Comparison of ENCODE assay signal across 1 cellular context in genomic region chr7:158422551-158423189, GRCh38.
TF ChIP-seq lines count a peak whose summit lies in the region.

No MANE protein-coding gene starts in this region.

TF ChIP-seq in K562, 482 proteins besides CTCF, POLR2A, EP300 and RAD21 (continues in another document):
- TF ChIP-seq CBFA2T3 (IDR thresholded peaks at IDR 0.05) = peak; percentile 75
- no peak for TF ChIP-seq ZBTB1 (CRISPR knock-in tag; IDR thresholded peaks at IDR 0.05; ENCODE audit: borderline replicate concordance, low read depth)
- TF ChIP-seq, protein P1, sequence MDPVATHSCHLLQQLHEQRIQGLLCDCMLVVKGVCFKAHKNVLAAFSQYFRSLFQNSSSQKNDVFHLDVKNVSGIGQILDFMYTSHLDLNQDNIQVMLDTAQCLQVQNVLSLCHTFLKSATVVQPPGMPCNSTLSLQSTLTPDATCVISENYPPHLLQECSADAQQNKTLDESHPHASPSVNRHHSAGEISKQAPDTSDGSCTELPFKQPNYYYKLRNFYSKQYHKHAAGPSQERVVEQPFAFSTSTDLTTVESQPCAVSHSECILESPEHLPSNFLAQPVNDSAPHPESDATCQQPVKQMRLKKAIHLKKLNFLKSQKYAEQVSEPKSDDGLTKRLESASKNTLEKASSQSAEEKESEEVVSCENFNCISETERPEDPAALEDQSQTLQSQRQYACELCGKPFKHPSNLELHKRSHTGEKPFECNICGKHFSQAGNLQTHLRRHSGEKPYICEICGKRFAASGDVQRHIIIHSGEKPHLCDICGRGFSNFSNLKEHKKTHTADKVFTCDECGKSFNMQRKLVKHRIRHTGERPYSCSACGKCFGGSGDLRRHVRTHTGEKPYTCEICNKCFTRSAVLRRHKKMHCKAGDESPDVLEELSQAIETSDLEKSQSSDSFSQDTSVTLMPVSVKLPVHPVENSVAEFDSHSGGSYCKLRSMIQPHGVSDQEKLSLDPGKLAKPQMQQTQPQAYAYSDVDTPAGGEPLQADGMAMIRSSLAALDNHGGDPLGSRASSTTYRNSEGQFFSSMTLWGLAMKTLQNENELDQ (CRISPR knock-in tag; IDR thresholded peaks at IDR 0.05; ENCODE audit: borderline replicate concordance) = no peak
- no peak for TF ChIP-seq DIDO1 (tag; IDR thresholded peaks at IDR 0.05; ENCODE audit: low read depth)
- no peak for TF ChIP-seq ZNF696 (CRISPR knock-in tag; conservative IDR thresholded peaks at IDR 0.05)
- no peak for TF ChIP-seq ZNF639 (CRISPR knock-in tag; conservative IDR thresholded peaks at IDR 0.05 in 1 of 2, IDR thresholded peaks at IDR 0.05 in 1 of 2)
- TF ChIP-seq MEF2A (IDR thresholded peaks at IDR 0.05; ENCODE audit: control insufficient read depth, low read depth, low read length) = no peak
- TF ChIP-seq L3MBTL2 (IDR thresholded peaks at IDR 0.05) = peak; percentile 29; the same call in 1 of the 2 replicates
- no peak for TF ChIP-seq SMAD4 (CRISPR knock-in tag; conservative IDR thresholded peaks at IDR 0.05)
- TF ChIP-seq, protein P2, sequence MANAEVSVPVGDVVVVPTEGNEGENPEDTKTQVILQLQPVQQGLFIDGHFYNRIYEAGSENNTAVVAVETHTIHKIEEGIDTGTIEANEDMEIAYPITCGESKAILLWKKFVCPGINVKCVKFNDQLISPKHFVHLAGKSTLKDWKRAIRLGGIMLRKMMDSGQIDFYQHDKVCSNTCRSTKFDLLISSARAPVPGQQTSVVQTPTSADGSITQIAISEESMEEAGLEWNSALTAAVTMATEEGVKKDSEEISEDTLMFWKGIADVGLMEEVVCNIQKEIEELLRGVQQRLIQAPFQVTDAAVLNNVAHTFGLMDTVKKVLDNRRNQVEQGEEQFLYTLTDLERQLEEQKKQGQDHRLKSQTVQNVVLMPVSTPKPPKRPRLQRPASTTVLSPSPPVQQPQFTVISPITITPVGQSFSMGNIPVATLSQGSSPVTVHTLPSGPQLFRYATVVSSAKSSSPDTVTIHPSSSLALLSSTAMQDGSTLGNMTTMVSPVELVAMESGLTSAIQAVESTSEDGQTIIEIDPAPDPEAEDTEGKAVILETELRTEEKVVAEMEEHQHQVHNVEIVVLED (CRISPR knock-in tag; IDR thresholded peaks at IDR 0.05) = no peak
- no peak for TF ChIP-seq GABPA (tag; conservative IDR thresholded peaks at IDR 0.05; ENCODE audit: low read depth)
- no peak for TF ChIP-seq HDAC8 (tag; IDR thresholded peaks at IDR 0.05)
- TF ChIP-seq GTF3C2 (IDR thresholded peaks at IDR 0.05; ENCODE audit: borderline replicate concordance, extremely low read depth, insufficient read length) = no peak
- peak; percentile 24; the same call in 1 of the 2 replicates for TF ChIP-seq TFAP4 (CRISPR knock-in tag; IDR thresholded peaks at IDR 0.05; ENCODE audit: borderline replicate concordance)
- no peak for TF ChIP-seq ATF1 (CRISPR knock-in tag; IDR thresholded peaks at IDR 0.05)
- TF ChIP-seq ATF1 (tag; IDR thresholded peaks at IDR 0.05) = 0 out of 2 replicates have a peak, but pooled peaks have one; percentile 21
- TF ChIP-seq TCF3 (CRISPR knock-in tag; IDR thresholded peaks at IDR 0.05) = peak; percentile 81
- TF ChIP-seq, protein P3, sequence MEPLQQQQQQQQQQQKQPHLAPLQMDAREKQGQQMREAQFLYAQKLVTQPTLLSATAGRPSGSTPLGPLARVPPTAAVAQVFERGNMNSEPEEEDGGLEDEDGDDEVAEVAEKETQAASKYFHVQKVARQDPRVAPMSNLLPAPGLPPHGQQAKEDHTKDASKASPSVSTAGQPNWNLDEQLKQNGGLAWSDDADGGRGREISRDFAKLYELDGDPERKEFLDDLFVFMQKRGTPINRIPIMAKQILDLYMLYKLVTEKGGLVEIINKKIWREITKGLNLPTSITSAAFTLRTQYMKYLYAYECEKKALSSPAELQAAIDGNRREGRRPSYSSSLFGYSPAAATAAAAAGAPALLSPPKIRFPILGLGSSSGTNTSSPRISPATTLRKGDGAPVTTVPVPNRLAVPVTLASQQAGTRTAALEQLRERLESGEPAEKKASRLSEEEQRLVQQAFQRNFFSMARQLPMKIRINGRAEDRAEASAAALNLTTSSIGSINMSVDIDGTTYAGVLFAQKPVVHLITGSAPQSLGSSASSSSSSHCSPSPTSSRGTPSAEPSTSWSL (CRISPR knock-in tag; IDR thresholded peaks at IDR 0.05; ENCODE audit: borderline replicate concordance) = no peak
- TF ChIP-seq IRF2 (CRISPR knock-in tag; IDR thresholded peaks at IDR 0.05) = no peak
- TF ChIP-seq CHD4 (IDR thresholded peaks at IDR 0.05; ENCODE audit: insufficient read depth, insufficient replicate concordance, low read depth, low read length, poor library complexity, severe bottlenecking) = no peak
- TF ChIP-seq NFE2 (IDR thresholded peaks at IDR 0.05; ENCODE audit: low read depth) = no peak; the same call in 1 of the 2 replicates
- TF ChIP-seq MCM7 (IDR thresholded peaks at IDR 0.05) = no peak
- no peak for TF ChIP-seq GTF2A2 (tag; IDR thresholded peaks at IDR 0.05)
- TF ChIP-seq TSC22D4 (tag; IDR thresholded peaks at IDR 0.05) = no peak
- TF ChIP-seq ZNF347 (CRISPR knock-in tag; IDR thresholded peaks at IDR 0.05; ENCODE audit: low read depth) = no peak
- no peak for TF ChIP-seq ZNF75A (CRISPR knock-in tag; IDR thresholded peaks at IDR 0.05)
- no peak for TF ChIP-seq SAP30 (IDR thresholded peaks at IDR 0.05; ENCODE audit: borderline replicate concordance, insufficient read depth, low read depth, low read length, poor library complexity, severe bottlenecking)
- 0 out of 4 replicates have a peak, but pooled peaks of 1 of the 2 experiments have one; percentile 25 for TF ChIP-seq FOXK2 (conservative IDR thresholded peaks at IDR 0.05 in 1 of 2, IDR thresholded peaks at IDR 0.05 in 1 of 2; ENCODE audit: low read depth in 2 of 2)
- TF ChIP-seq TAL1 (IDR thresholded peaks at IDR 0.05) = peak; percentile 80
- no peak for TF ChIP-seq GATA2 (CRISPR knock-in tag; IDR thresholded peaks at IDR 0.05)
- TF ChIP-seq CEBPG (CRISPR knock-in tag; IDR thresholded peaks at IDR 0.05) = no peak
- TF ChIP-seq CEBPG (tag; conservative IDR thresholded peaks at IDR 0.05 in 1 of 2, IDR thresholded peaks at IDR 0.05 in 1 of 2) = no peak
- no peak for TF ChIP-seq MCM3 (IDR thresholded peaks at IDR 0.05)
- TF ChIP-seq FOXK1 (CRISPR knock-in tag; IDR thresholded peaks at IDR 0.05; ENCODE audit: borderline replicate concordance) = no peak
- no peak for TF ChIP-seq ZNF584 (CRISPR knock-in tag; IDR thresholded peaks at IDR 0.05; ENCODE audit: low read depth)
- no peak for TF ChIP-seq PHF21A (IDR thresholded peaks at IDR 0.05; ENCODE audit: borderline replicate concordance, low read depth)
- TF ChIP-seq CBX5 (IDR thresholded peaks at IDR 0.05; ENCODE audit: borderline replicate concordance, low read depth) = no peak
- no peak for TF ChIP-seq HINFP (tag; conservative IDR thresholded peaks at IDR 0.05; ENCODE audit: low read depth)
- TF ChIP-seq PREB (CRISPR knock-in tag; IDR thresholded peaks at IDR 0.05) = no peak
- no peak for TF ChIP-seq ILF3 (IDR thresholded peaks at IDR 0.05; ENCODE audit: borderline replicate concordance)
- no peak for TF ChIP-seq THRA (IDR thresholded peaks at IDR 0.05)
- TF ChIP-seq, protein P4, sequence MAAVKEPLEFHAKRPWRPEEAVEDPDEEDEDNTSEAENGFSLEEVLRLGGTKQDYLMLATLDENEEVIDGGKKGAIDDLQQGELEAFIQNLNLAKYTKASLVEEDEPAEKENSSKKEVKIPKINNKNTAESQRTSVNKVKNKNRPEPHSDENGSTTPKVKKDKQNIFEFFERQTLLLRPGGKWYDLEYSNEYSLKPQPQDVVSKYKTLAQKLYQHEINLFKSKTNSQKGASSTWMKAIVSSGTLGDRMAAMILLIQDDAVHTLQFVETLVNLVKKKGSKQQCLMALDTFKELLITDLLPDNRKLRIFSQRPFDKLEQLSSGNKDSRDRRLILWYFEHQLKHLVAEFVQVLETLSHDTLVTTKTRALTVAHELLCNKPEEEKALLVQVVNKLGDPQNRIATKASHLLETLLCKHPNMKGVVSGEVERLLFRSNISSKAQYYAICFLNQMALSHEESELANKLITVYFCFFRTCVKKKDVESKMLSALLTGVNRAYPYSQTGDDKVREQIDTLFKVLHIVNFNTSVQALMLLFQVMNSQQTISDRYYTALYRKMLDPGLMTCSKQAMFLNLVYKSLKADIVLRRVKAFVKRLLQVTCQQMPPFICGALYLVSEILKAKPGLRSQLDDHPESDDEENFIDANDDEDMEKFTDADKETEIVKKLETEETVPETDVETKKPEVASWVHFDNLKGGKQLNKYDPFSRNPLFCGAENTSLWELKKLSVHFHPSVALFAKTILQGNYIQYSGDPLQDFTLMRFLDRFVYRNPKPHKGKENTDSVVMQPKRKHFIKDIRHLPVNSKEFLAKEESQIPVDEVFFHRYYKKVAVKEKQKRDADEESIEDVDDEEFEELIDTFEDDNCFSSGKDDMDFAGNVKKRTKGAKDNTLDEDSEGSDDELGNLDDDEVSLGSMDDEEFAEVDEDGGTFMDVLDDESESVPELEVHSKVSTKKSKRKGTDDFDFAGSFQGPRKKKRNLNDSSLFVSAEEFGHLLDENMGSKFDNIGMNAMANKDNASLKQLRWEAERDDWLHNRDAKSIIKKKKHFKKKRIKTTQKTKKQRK (IDR thresholded peaks at IDR 0.05; ENCODE audit: borderline replicate concordance, low read depth, low read length) = no peak
- TF ChIP-seq PRPF4 (IDR thresholded peaks at IDR 0.05; ENCODE audit: insufficient read depth, low read depth, low read length, poor library complexity, severe bottlenecking) = no peak
